In genomic region chr17:50094753-50095616, GRCh38 we compare ENCODE assay signal across 1 cellular context.
TF ChIP-seq lines count a peak whose summit lies in the region.

PDK2 (plus strand) TSS chr17:50095351; CDS start chr17:50095436, 85 bp downstream.

TF ChIP-seq in GM12878, 131 proteins besides CTCF, POLR2A, EP300 and RAD21 (continued from another document and continues in another):
- TF ChIP-seq SREBF1 (IDR thresholded peaks at IDR 0.05; ENCODE audit: low read length) (no peak), EED (IDR thresholded peaks at IDR 0.05; ENCODE audit: low read depth) (0 out of 2 replicates have a peak, but pooled peaks have one; percentile 11), ZNF217 (IDR thresholded peaks at IDR 0.05) (peak; percentile 78), SIX5 (IDR thresholded peaks at IDR 0.05; ENCODE audit: low read depth, low read length, severe bottlenecking) (no peak), LARP7 (IDR thresholded peaks at IDR 0.05) (no peak), E2F8 (IDR thresholded peaks at IDR 0.05; ENCODE audit: low read depth, partially characterized antibody) (no peak), CEBPB (IDR thresholded peaks at IDR 0.05; ENCODE audit: borderline replicate concordance in 1 of 2, low read depth in 2 of 2, low read length in 2 of 2) (no peak), NRF1 (conservative IDR thresholded peaks at IDR 0.05; ENCODE audit: low read depth, low read length) (0 out of 2 replicates have a peak, but pooled peaks have one; percentile 7), RUNX3 (IDR thresholded peaks at IDR 0.05; ENCODE audit: low read length) (no peak), NKRF (conservative IDR thresholded peaks at IDR 0.05) (peak; percentile 41; the same call in 1 of the 2 replicates), FOXM1 (IDR thresholded peaks at IDR 0.05; ENCODE audit: low read depth, low read length) (no peak), NBN (IDR thresholded peaks at IDR 0.05) (peak; percentile 64; the same call in 1 of the 2 replicates), HCFC1 (IDR thresholded peaks at IDR 0.05; ENCODE audit: low read length) (peak; percentile 27; the same call in 1 of the 2 replicates), BRCA1 (IDR thresholded peaks at IDR 0.05; ENCODE audit: low read depth, low read length) (no peak), YY1 (IDR thresholded peaks at IDR 0.05; ENCODE audit: low read depth, low read length) (peak; percentile 66), SRF (IDR thresholded peaks at IDR 0.05; ENCODE audit: low read depth in 2 of 2, low read length in 2 of 2) (no peak), HDGF (IDR thresholded peaks at IDR 0.05) (peak; percentile 63), TCF12 (IDR thresholded peaks at IDR 0.05; ENCODE audit: low read depth, low read length) (no peak), NFIC (IDR thresholded peaks at IDR 0.05; ENCODE audit: low read depth, low read length) (no peak), EGR1 (IDR thresholded peaks at IDR 0.05; ENCODE audit: borderline replicate concordance in 1 of 2, low read depth in 2 of 2, low read length in 2 of 2) (no peak; a peak in 1 of 3 replicates), STAT3 (IDR thresholded peaks at IDR 0.05; ENCODE audit: low read depth, low read length) (no peak), JUNB (IDR thresholded peaks at IDR 0.05) (no peak), TAF1 (IDR thresholded peaks at IDR 0.05; ENCODE audit: borderline replicate concordance, low read depth, low read length) (no peak), HDAC2 (IDR thresholded peaks at IDR 0.05) (no peak), RELA (IDR thresholded peaks at IDR 0.05; ENCODE audit: borderline replicate concordance, partially characterized antibody) (peak; percentile 55), ZNF592 (IDR thresholded peaks at IDR 0.05) (no peak), PBX3 (IDR thresholded peaks at IDR 0.05; ENCODE audit: insufficient replicate concordance, low read depth, low read length) (no peak), ZNF384 (IDR thresholded peaks at IDR 0.05; ENCODE audit: borderline replicate concordance, low read depth, low read length) (no peak), NR2C1 (IDR thresholded peaks at IDR 0.05) (no peak), NFXL1 (IDR thresholded peaks at IDR 0.05; ENCODE audit: borderline replicate concordance) (no peak), DPF2 (IDR thresholded peaks at IDR 0.05) (peak; percentile 38; the same call in 1 of the 2 replicates), KLF5 (IDR thresholded peaks at IDR 0.05; ENCODE audit: partially characterized antibody) (peak; percentile 87), TCF3 (IDR thresholded peaks at IDR 0.05; ENCODE audit: borderline replicate concordance, insufficient read depth, low read depth, low read length) (no peak), POLR2AphosphoS5 (IDR thresholded peaks at IDR 0.05; ENCODE audit: low read length) (no peak), BCL11A (IDR thresholded peaks at IDR 0.05; ENCODE audit: low read depth, low read length) (no peak), RFX5 (IDR thresholded peaks at IDR 0.05; ENCODE audit: low read depth, low read length) (peak; percentile 77), TCF7 (IDR thresholded peaks at IDR 0.05; ENCODE audit: borderline replicate concordance) (no peak), FOXK2 (IDR thresholded peaks at IDR 0.05) (peak; percentile 88)
- TF ChIP-seq, protein P1, sequence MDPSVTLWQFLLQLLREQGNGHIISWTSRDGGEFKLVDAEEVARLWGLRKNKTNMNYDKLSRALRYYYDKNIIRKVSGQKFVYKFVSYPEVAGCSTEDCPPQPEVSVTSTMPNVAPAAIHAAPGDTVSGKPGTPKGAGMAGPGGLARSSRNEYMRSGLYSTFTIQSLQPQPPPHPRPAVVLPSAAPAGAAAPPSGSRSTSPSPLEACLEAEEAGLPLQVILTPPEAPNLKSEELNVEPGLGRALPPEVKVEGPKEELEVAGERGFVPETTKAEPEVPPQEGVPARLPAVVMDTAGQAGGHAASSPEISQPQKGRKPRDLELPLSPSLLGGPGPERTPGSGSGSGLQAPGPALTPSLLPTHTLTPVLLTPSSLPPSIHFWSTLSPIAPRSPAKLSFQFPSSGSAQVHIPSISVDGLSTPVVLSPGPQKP (IDR thresholded peaks at IDR 0.05; ENCODE audit: low read depth, low read length): no peak
- TF ChIP-seq, protein P2, sequence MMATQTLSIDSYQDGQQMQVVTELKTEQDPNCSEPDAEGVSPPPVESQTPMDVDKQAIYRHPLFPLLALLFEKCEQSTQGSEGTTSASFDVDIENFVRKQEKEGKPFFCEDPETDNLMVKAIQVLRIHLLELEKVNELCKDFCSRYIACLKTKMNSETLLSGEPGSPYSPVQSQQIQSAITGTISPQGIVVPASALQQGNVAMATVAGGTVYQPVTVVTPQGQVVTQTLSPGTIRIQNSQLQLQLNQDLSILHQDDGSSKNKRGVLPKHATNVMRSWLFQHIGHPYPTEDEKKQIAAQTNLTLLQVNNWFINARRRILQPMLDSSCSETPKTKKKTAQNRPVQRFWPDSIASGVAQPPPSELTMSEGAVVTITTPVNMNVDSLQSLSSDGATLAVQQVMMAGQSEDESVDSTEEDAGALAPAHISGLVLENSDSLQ (IDR thresholded peaks at IDR 0.05): peak; percentile 43; the same call in 1 of the 2 replicates
- TF ChIP-seq, protein P3, sequence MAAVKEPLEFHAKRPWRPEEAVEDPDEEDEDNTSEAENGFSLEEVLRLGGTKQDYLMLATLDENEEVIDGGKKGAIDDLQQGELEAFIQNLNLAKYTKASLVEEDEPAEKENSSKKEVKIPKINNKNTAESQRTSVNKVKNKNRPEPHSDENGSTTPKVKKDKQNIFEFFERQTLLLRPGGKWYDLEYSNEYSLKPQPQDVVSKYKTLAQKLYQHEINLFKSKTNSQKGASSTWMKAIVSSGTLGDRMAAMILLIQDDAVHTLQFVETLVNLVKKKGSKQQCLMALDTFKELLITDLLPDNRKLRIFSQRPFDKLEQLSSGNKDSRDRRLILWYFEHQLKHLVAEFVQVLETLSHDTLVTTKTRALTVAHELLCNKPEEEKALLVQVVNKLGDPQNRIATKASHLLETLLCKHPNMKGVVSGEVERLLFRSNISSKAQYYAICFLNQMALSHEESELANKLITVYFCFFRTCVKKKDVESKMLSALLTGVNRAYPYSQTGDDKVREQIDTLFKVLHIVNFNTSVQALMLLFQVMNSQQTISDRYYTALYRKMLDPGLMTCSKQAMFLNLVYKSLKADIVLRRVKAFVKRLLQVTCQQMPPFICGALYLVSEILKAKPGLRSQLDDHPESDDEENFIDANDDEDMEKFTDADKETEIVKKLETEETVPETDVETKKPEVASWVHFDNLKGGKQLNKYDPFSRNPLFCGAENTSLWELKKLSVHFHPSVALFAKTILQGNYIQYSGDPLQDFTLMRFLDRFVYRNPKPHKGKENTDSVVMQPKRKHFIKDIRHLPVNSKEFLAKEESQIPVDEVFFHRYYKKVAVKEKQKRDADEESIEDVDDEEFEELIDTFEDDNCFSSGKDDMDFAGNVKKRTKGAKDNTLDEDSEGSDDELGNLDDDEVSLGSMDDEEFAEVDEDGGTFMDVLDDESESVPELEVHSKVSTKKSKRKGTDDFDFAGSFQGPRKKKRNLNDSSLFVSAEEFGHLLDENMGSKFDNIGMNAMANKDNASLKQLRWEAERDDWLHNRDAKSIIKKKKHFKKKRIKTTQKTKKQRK (IDR thresholded peaks at IDR 0.05; ENCODE audit: low read depth, low read length): no peak
- TF ChIP-seq, protein P4, sequence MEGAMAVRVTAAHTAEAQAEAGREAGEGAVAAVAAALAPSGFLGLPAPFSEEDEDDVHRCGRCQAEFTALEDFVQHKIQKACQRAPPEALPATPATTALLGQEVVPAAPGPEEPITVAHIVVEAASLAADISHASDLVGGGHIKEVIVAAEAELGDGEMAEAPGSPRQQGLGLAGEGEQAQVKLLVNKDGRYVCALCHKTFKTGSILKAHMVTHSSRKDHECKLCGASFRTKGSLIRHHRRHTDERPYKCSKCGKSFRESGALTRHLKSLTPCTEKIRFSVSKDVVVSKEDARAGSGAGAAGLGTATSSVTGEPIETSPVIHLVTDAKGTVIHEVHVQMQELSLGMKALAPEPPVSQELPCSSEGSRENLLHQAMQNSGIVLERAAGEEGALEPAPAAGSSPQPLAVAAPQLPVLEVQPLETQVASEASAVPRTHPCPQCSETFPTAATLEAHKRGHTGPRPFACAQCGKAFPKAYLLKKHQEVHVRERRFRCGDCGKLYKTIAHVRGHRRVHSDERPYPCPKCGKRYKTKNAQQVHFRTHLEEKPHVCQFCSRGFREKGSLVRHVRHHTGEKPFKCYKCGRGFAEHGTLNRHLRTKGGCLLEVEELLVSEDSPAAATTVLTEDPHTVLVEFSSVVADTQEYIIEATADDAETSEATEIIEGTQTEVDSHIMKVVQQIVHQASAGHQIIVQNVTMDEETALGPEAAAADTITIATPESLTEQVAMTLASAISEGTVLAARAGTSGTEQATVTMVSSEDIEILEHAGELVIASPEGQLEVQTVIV (IDR thresholded peaks at IDR 0.05; ENCODE audit: borderline replicate concordance, partially characterized antibody): peak; percentile 84
- TF ChIP-seq, protein P5, sequence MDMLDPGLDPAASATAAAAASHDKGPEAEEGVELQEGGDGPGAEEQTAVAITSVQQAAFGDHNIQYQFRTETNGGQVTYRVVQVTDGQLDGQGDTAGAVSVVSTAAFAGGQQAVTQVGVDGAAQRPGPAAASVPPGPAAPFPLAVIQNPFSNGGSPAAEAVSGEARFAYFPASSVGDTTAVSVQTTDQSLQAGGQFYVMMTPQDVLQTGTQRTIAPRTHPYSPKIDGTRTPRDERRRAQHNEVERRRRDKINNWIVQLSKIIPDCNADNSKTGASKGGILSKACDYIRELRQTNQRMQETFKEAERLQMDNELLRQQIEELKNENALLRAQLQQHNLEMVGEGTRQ (IDR thresholded peaks at IDR 0.05; ENCODE audit: borderline replicate concordance, low read depth, low read length): peak; percentile 93
